ENCODE assay signal across 18 cellular contexts in genomic region chr6:149346075-149346474, GRCh38.
"Had no signal": no experiment of that assay in that cellular context is flagged by ENCODE, and none has a peak within 500 bp of the region (broad histone marks: within the 10 kb centered on the region; RNA-seq: fewer than 3 reads in every experiment).

No MANE protein-coding gene starts in this region.

- H3K9me3 Mint-ChIP-seq: nephron progenitor cell had no signal

- H3K27me3 ChIP-seq: adrenal gland, breast epithelium, gastrocnemius medialis, tibial artery, uterus had no signal

- H3K9me3 ChIP-seq: adrenal gland, breast epithelium, gastrocnemius medialis, lower lobe of right lung, tibial artery, uterus had no signal

- H3K27ac Mint-ChIP-seq: nephron progenitor cell had no signal

- H3K4me3 ChIP-seq: adrenal gland, breast epithelium, gastrocnemius medialis, lower lobe of right lung, SK-N-MC, tibial artery, uterus had no signal

- H3K27ac ChIP-seq: adrenal gland, breast epithelium, gastrocnemius medialis, lower lobe of right lung, SK-N-MC, tibial artery, uterus, VCaP had no signal

- ATAC-seq: gastrocnemius medialis, lower lobe of right lung had no signal

- DNase-seq: activated CD4-positive, alpha-beta T cell treated with anti-CD3 and anti-CD28 coated beads for 1 hour; activated CD4-positive, alpha-beta T cell treated with anti-CD3 and anti-CD28 coated beads, Interleukin-2, amount 50 U/mL, for 48 hours; activated naive CD4-positive, alpha-beta T cell treated with Interleukin-2 at 50 U/mL for 16 hours; adrenal gland; cortex of kidney; effector CD4-positive, alpha-beta T cell; gastrocnemius medialis; head of caudate nucleus; lower lobe of right lung; nephron progenitor cell; nucleus accumbens; stimulated activated naive CD4-positive, alpha-beta T cell; substantia nigra; tibial artery; uterus had no signal

- H3K4me3 Mint-ChIP-seq: nephron progenitor cell had no signal

- H3K4me1 ChIP-seq: breast epithelium had no signal

- H3K36me3 ChIP-seq: adrenal gland, breast epithelium, gastrocnemius medialis, lower lobe of right lung, tibial artery, uterus had no signal

- H3K4me1 Mint-ChIP-seq: nephron progenitor cell had no signal
